In the genomic region with DNA sequence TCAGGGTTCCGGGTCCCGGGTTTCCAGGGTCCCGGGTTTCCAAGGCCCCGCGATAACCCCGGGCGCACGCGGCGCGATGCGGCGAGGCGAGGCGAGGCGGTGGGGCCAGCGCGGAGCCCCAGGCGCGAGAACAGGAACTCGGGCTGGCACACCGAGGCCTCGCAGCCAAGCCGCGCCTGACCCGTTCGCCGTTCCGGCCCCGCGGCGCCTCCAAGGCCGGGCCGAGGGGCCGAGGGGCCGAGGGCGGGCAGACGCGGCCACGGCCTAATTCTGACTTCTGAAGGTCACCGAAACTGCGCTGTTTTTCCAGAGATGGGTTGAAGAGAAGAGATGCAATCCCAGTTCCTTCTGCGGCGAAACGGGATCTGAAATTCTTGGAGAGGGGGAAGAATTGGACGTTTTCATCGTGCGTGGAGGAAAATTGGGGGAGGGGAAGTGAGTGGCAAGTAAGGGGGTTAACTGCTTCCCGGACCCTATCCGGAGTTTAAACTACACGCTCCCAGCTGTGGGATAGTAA, we compare ENCODE assay signal across 15 cellular contexts.
DNase-seq lines count a peak whose midpoint lies in the region; ATAC-seq and TF ChIP-seq lines count a peak whose summit lies in the region.
"Had no signal": no experiment of that assay in that cellular context is flagged by ENCODE, and none has a peak within 500 bp of the region (broad histone marks: within the 10 kb centered on the region; RNA-seq: fewer than 3 reads in every experiment).

No MANE protein-coding gene starts in this region.

- peaks cover 4% of the 10 kb centered on the region for H3K9me3 Mint-ChIP-seq in stimulated activated memory B cell treated with anti-CD40 and anti-IgM and Interleukin-4, amounts not matched to agents 10 μg/mL and 1 μg/mL and 100 μg/mL, for 72 hours
- peaks cover 15% of the 10 kb centered on the region for H3K9me3 Mint-ChIP-seq in T-helper 2 cell treated with Interferon-gamma antibody and Interleukin-4, amounts not matched to agents 5 μg/mL and 100 μg/mL, for 36 hours

- in situ Hi-C loops in astrocyte of the cerebellum (cut with HindIII; ENCODE audit: low sequenced_read_pairs), result no loop called here

- H3K4me3 Mint-ChIP-seq in stimulated activated memory B cell treated with anti-CD40 and anti-IgM and Interleukin-4, amounts not matched to agents 10 μg/mL and 1 μg/mL and 100 μg/mL, for 72 hours, result peak overlapping the region; percentile 12
- H3K4me3 Mint-ChIP-seq in T-helper 2 cell treated with Interferon-gamma antibody and Interleukin-4, amounts not matched to agents 5 μg/mL and 100 μg/mL, for 36 hours, result no peak overlapping the region

- peaks cover 83% of the 10 kb centered on the region for H3K27me3 Mint-ChIP-seq in stimulated activated memory B cell treated with anti-CD40 and anti-IgM and Interleukin-4, amounts not matched to agents 10 μg/mL and 1 μg/mL and 100 μg/mL, for 72 hours
- peaks cover 70% of the 10 kb centered on the region for H3K27me3 Mint-ChIP-seq in T-helper 2 cell treated with Interferon-gamma antibody and Interleukin-4, amounts not matched to agents 5 μg/mL and 100 μg/mL, for 36 hours (ENCODE audit: low read depth)

- H3K4me1 Mint-ChIP-seq in stimulated activated memory B cell treated with anti-CD40 and anti-IgM and Interleukin-4, amounts not matched to agents 10 μg/mL and 1 μg/mL and 100 μg/mL, for 72 hours, result peaks cover 9% of the 10 kb centered on the region
- H3K4me1 Mint-ChIP-seq in T-helper 2 cell treated with Interferon-gamma antibody and Interleukin-4, amounts not matched to agents 5 μg/mL and 100 μg/mL, for 36 hours (ENCODE audit: low read depth), result peaks cover 2% of the 10 kb centered on the region

- no peak overlapping the region for H3K27ac Mint-ChIP-seq in stimulated activated memory B cell treated with anti-CD40 and anti-IgM and Interleukin-4, amounts not matched to agents 10 μg/mL and 1 μg/mL and 100 μg/mL, for 72 hours
- H3K27ac Mint-ChIP-seq in T-helper 2 cell treated with Interferon-gamma antibody and Interleukin-4, amounts not matched to agents 5 μg/mL and 100 μg/mL, for 36 hours, result no peak overlapping the region
- H3K27ac Mint-ChIP-seq: stimulated activated naive CD8-positive, alpha-beta T cell treated with anti-CD3 and anti-CD28 coated beads, Interleukin-15, Interleukin-2, amounts not matched to agents 100 ng/mL and 50 ng/mL, for 24 hours had no signal

- H3K36me3 Mint-ChIP-seq in stimulated activated memory B cell treated with anti-CD40 and anti-IgM and Interleukin-4, amounts not matched to agents 10 μg/mL and 1 μg/mL and 100 μg/mL, for 72 hours, result peaks cover 3% of the 10 kb centered on the region
- H3K36me3 Mint-ChIP-seq in T-helper 2 cell treated with Interferon-gamma antibody and Interleukin-4, amounts not matched to agents 5 μg/mL and 100 μg/mL, for 36 hours (ENCODE audit: low read depth), result peaks cover 2% of the 10 kb centered on the region

- H3K36me3 ChIP-seq in HUES6 (ENCODE audit: control insufficient read depth, insufficient read depth, low read length) (no peaks in the 10 kb centered on the region), iPS-18a (ENCODE audit: control insufficient read depth, low read depth, low read length) (no peaks in the 10 kb centered on the region)

- H3K9ac ChIP-seq in HUES6 (ENCODE audit: low read length) (no peak overlapping the region), iPS-18a (ENCODE audit: low read length) (no peak overlapping the region)

- ATAC-seq in stimulated activated memory B cell treated with anti-CD40 and anti-IgM and Interleukin-4, amounts not matched to agents 10 μg/mL and 1 μg/mL and 100 μg/mL, for 72 hours, result no peak
- no peak for ATAC-seq in activated CD4-positive, CD25-positive, alpha-beta regulatory T cell treated with anti-CD3 and anti-CD28 coated beads, Interleukin-2, amount 50 U/mL, for 24 hours

- DNase-seq in astrocyte of the cerebellum (ENCODE audit: low read depth) (no peak), DMS153 (lab: John Stamatoyannopoulos, UW) (no peak)
- DNase-seq in T-helper 2 cell treated with Interferon-gamma antibody and Interleukin-4, amounts not matched to agents 5 μg/mL and 100 μg/mL, for 36 hours (ENCODE audit: low spot score), result no peak
- DNase-seq: central memory CD4-positive, alpha-beta T cell; COR-L47; GOT3; NCI-H146; NCI-H82; SHP77; stimulated activated CD4-positive, alpha-beta T cell treated with anti-CD3 and anti-CD28 coated beads, Interleukin-2, amount 100 ng/mL, for 48 hours had no signal

- H3K4me1 ChIP-seq in HUES6 (ENCODE audit: control insufficient read depth, insufficient read depth, low read length), result peaks cover 20% of the 10 kb centered on the region
- peaks cover 21% of the 10 kb centered on the region for H3K4me1 ChIP-seq in iPS-18a (ENCODE audit: control insufficient read depth, low read depth, low read length)

- H3K4me3 ChIP-seq in HUES6 (ENCODE audit: low read depth, low read length) (peak overlapping the region; percentile 52), astrocyte of the cerebellum (ENCODE audit: low read depth, low read length) (peak overlapping the region; percentile 13), iPS-18a (ENCODE audit: low read length) (peak overlapping the region; percentile 48)

- no peak overlapping the region for H3K27ac ChIP-seq in HUES6 (ENCODE audit: low read depth, low read length)
- no peak overlapping the region for H3K27ac ChIP-seq in iPS-18a (ENCODE audit: low read length)

- H3K27me3 ChIP-seq in HUES6 (ENCODE audit: control insufficient read depth, insufficient read depth, low read length) (peaks cover 100% of the 10 kb centered on the region), iPS-18a (ENCODE audit: control insufficient read depth, insufficient read depth, low read length) (peaks cover 100% of the 10 kb centered on the region)

- H3K9me3 ChIP-seq in HUES6 (ENCODE audit: control insufficient read depth, insufficient read depth, low read depth, low read length), result no peaks in the 10 kb centered on the region
- H3K9me3 ChIP-seq in iPS-18a (ENCODE audit: control insufficient read depth, low read depth, low read length), result no peaks in the 10 kb centered on the region

- TF ChIP-seq CTCF in astrocyte of the cerebellum (IDR thresholded peaks at IDR 0.05; ENCODE audit: low read depth, low read length, missing control alignments), result no peak
